In genomic region chr17:59803377-59803757, GRCh38 we compare ENCODE assay signal across 16 cellular contexts.
DNase-seq lines count a peak whose midpoint lies in the region; ATAC-seq and TF ChIP-seq lines count a peak whose summit lies in the region.
"Had no signal": no experiment of that assay in that cellular context is flagged by ENCODE, and none has a peak within 500 bp of the region (broad histone marks: within the 10 kb centered on the region; RNA-seq: fewer than 3 reads in every experiment).

No MANE protein-coding gene starts in this region.

- intact Hi-C loops in vagina (cut with DNase I) = no loop called here

- no peak overlapping the region for H3K4me3 Mint-ChIP-seq in GM23338
- no peak overlapping the region for H3K4me3 Mint-ChIP-seq in activated naive CD8-positive, alpha-beta T cell treated with anti-CD3 and anti-CD28 coated beads, Interleukin-2, amount 50 U/mL, for 24 hours
- H3K4me3 Mint-ChIP-seq: activated CD4-positive, alpha-beta T cell treated with anti-CD3 and anti-CD28 coated beads, Interleukin-2, amount 10 ng/mL, durations not matched to agents 24 days and 14 days; brain had no signal

- H3K79me1 ChIP-seq in mesenchymal stem cell (replicated peaks; ENCODE audit: low read length, poor library complexity, severe bottlenecking) = peaks cover 3% of the 10 kb centered on the region

- H3K36me3 Mint-ChIP-seq in GM23338 (ENCODE audit: low read depth) = no peaks in the 10 kb centered on the region
- H3K36me3 Mint-ChIP-seq in activated naive CD8-positive, alpha-beta T cell treated with anti-CD3 and anti-CD28 coated beads, Interleukin-2, amount 50 U/mL, for 24 hours (ENCODE audit: low read depth) = peaks cover 9% of the 10 kb centered on the region

- H3K9me3 ChIP-seq in mesenchymal stem cell (ENCODE audit: control insufficient read depth, low read length) (no peaks in the 10 kb centered on the region), vagina (no peaks in the 10 kb centered on the region)
- H3K9me3 ChIP-seq: upper lobe of left lung had no signal

- H3K27ac Mint-ChIP-seq in GM23338 = peak overlapping the region; percentile 36; the same call in 1 of the 2 replicates
- peak overlapping the region; percentile 44 for H3K27ac Mint-ChIP-seq in activated naive CD8-positive, alpha-beta T cell treated with anti-CD3 and anti-CD28 coated beads, Interleukin-2, amount 50 U/mL, for 24 hours
- H3K27ac Mint-ChIP-seq: activated CD4-positive, alpha-beta T cell treated with anti-CD3 and anti-CD28 coated beads, Interleukin-2, amount 10 ng/mL, durations not matched to agents 24 days and 14 days had no signal

- TF ChIP-seq CTCF in GM23338 (conservative IDR thresholded peaks at IDR 0.05; ENCODE audit: low read depth in 2 of 2) (no peak), vagina (IDR thresholded peaks at IDR 0.05) (no peak), GM10248 (IDR thresholded peaks at IDR 0.05; ENCODE audit: control extremely low read depth, extremely low read depth, low read depth, missing control alignments) (no peak)

- no peak overlapping the region for H2BK15ac ChIP-seq in mesenchymal stem cell (ENCODE audit: low read depth, poor library complexity, severe bottlenecking)

- H3K14ac ChIP-seq in mesenchymal stem cell (ENCODE audit: low read length in 2 of 2) = no peak overlapping the region

- H4K20me1 ChIP-seq in GM23338 (replicated peaks; ENCODE audit: insufficient read depth) = no peaks in the 10 kb centered on the region

- no peak overlapping the region for H2AK5ac ChIP-seq in mesenchymal stem cell (ENCODE audit: low read length, severe bottlenecking)

- H3K36me3 ChIP-seq in ACC112 (ENCODE audit: insufficient read depth, low read length) = no peaks in the 10 kb centered on the region
- H3K36me3 ChIP-seq in GM23338 (ENCODE audit: insufficient read depth) = no peaks in the 10 kb centered on the region
- no peaks in the 10 kb centered on the region for H3K36me3 ChIP-seq in mesenchymal stem cell (ENCODE audit: control insufficient read depth in 1 of 2, insufficient read depth in 2 of 2, low read depth in 1 of 2, low read length in 2 of 2)
- no peaks in the 10 kb centered on the region for H3K36me3 ChIP-seq in vagina
- H3K36me3 ChIP-seq: upper lobe of left lung had no signal

- TF ChIP-seq POLR2A in vagina (IDR thresholded peaks at IDR 0.05) = no peak

- no peak overlapping the region for H2BK5ac ChIP-seq in mesenchymal stem cell (ENCODE audit: low read depth, low read length, poor library complexity, severe bottlenecking)

- H4K91ac ChIP-seq in mesenchymal stem cell (ENCODE audit: low read length) = no peak overlapping the region

- 100% methylated on average over 2 of the region's 2 CpGs for WGBS in mesenchymal stem cell

- no peak overlapping the region for H2BK12ac ChIP-seq in mesenchymal stem cell (ENCODE audit: low read length in 2 of 2)

- H3K9me2 ChIP-seq in GM23338 (ENCODE audit: insufficient read depth) = no peaks in the 10 kb centered on the region

- H3K23ac ChIP-seq in mesenchymal stem cell (ENCODE audit: low read length in 2 of 2) = no peak overlapping the region

- no peak overlapping the region for H2BK120ac ChIP-seq in mesenchymal stem cell (ENCODE audit: low read depth, low read length)

- no peaks in the 10 kb centered on the region for H3K79me2 ChIP-seq in ACC112 (ENCODE audit: control insufficient read depth, insufficient read depth, low read length, unreplicated experiment)
- no peaks in the 10 kb centered on the region for H3K79me2 ChIP-seq in GM23338 (replicated peaks; ENCODE audit: insufficient read depth)

- CTCF ChIA-PET in GM10248 (lab: Yijun Ruan, JAX) = interaction anchor here (1.3 kb wide), 1 partner anchor 51 kb away, joined by 3 read pairs; no protein-coding TSS in a partner anchor

- no peak overlapping the region for H3K4ac ChIP-seq in mesenchymal stem cell (ENCODE audit: low read depth in 1 of 2, low read length in 2 of 2)

- no peaks in the 10 kb centered on the region for H3K4me1 Mint-ChIP-seq in GM23338
- peaks cover 25% of the 10 kb centered on the region for H3K4me1 Mint-ChIP-seq in activated naive CD8-positive, alpha-beta T cell treated with anti-CD3 and anti-CD28 coated beads, Interleukin-2, amount 50 U/mL, for 24 hours
- H3K4me1 Mint-ChIP-seq: brain had no signal

- H4K8ac ChIP-seq in mesenchymal stem cell (ENCODE audit: low read length) = no peak overlapping the region

- H3K27ac ChIP-seq in ACC112 (ENCODE audit: low read depth, low read length) (peak overlapping the region; percentile 50), GM23338 (ENCODE audit: low read depth) (no peak overlapping the region), mesenchymal stem cell (ENCODE audit: low read length, poor library complexity, severe bottlenecking) (no peak overlapping the region), vagina (no peak overlapping the region)

- POLR2A ChIA-PET in GM10248 (lab: Yijun Ruan, JAX) = no interaction called here

- no peak for ATAC-seq in GM23338
- ATAC-seq in activated naive CD8-positive, alpha-beta T cell treated with anti-CD3 and anti-CD28 coated beads, Interleukin-2, amount 50 U/mL, for 24 hours = no peak

- H2AFZ ChIP-seq in ACC112 (ENCODE audit: low read length, unreplicated experiment) (no peak overlapping the region), GM23338 (no peak overlapping the region), mesenchymal stem cell (ENCODE audit: low read depth, low read length) (no peak overlapping the region)

- no peaks in the 10 kb centered on the region for H3K27me3 ChIP-seq in ACC112 (ENCODE audit: insufficient read depth, low read length)
- no peaks in the 10 kb centered on the region for H3K27me3 ChIP-seq in GM23338 (ENCODE audit: insufficient read depth)
- H3K27me3 ChIP-seq in mesenchymal stem cell (ENCODE audit: control insufficient read depth in 1 of 2, insufficient read depth in 1 of 2, low read length in 2 of 2) = no peaks in the 10 kb centered on the region
- no peaks in the 10 kb centered on the region for H3K27me3 ChIP-seq in vagina
- H3K27me3 ChIP-seq: upper lobe of left lung had no signal

- H3K18ac ChIP-seq in mesenchymal stem cell (ENCODE audit: low read depth in 1 of 2, low read length in 2 of 2) = no peak overlapping the region

- no peaks in the 10 kb centered on the region for H3F3A ChIP-seq in GM23338 (replicated peaks; ENCODE audit: low read depth)

- H3K4me1 ChIP-seq in ACC112 (ENCODE audit: control insufficient read depth, insufficient read depth, low read length, unreplicated experiment) (peaks cover 25% of the 10 kb centered on the region), GM23338 (ENCODE audit: insufficient read depth) (no peaks in the 10 kb centered on the region), mesenchymal stem cell (ENCODE audit: control insufficient read depth, insufficient read depth, low read depth, low read length) (no peaks in the 10 kb centered on the region), vagina (peaks cover 8% of the 10 kb centered on the region)

- no peaks in the 10 kb centered on the region for H3K9me3 Mint-ChIP-seq in GM23338
- no peaks in the 10 kb centered on the region for H3K9me3 Mint-ChIP-seq in activated naive CD8-positive, alpha-beta T cell treated with anti-CD3 and anti-CD28 coated beads, Interleukin-2, amount 50 U/mL, for 24 hours
- H3K9me3 Mint-ChIP-seq: activated CD4-positive, alpha-beta T cell treated with anti-CD3 and anti-CD28 coated beads, Interleukin-2, amount 10 ng/mL, durations not matched to agents 24 days and 14 days; brain had no signal

- no peak overlapping the region for H3K4me2 ChIP-seq in GM23338
- no peak overlapping the region for H3K4me2 ChIP-seq in mesenchymal stem cell (ENCODE audit: low read length, poor library complexity, severe bottlenecking)

- H3K27me3 Mint-ChIP-seq in GM23338 (ENCODE audit: insufficient read depth, low read depth, poor library complexity) = peaks cover 2% of the 10 kb centered on the region
- no peaks in the 10 kb centered on the region for H3K27me3 Mint-ChIP-seq in activated naive CD8-positive, alpha-beta T cell treated with anti-CD3 and anti-CD28 coated beads, Interleukin-2, amount 50 U/mL, for 24 hours
- H3K27me3 Mint-ChIP-seq: activated CD4-positive, alpha-beta T cell treated with anti-CD3 and anti-CD28 coated beads, Interleukin-2, amount 10 ng/mL, durations not matched to agents 24 days and 14 days; brain had no signal

- H3K4me3 ChIP-seq in ACC112 (ENCODE audit: low read depth, low read length) (peak overlapping the region; percentile 5; the same call in 1 of the 2 replicates), GM23338 (no peak overlapping the region), mesenchymal stem cell (ENCODE audit: insufficient read depth in 1 of 2, low read depth in 1 of 2, low read length in 2 of 2) (no peak overlapping the region), vagina (no peak overlapping the region)
- H3K4me3 ChIP-seq: upper lobe of left lung had no signal

- DNase-seq in GM23338 (ENCODE audit: low spot score) = no peak
- DNase-seq in activated naive CD8-positive, alpha-beta T cell treated with anti-CD3 and anti-CD28 coated beads, Interleukin-2, amount 50 U/mL, for 24 hours = no peak
- no peak for DNase-seq in mesenchymal stem cell
- DNase-seq in D341Med (ENCODE audit: low spot score) = no peak
- DNase-seq in vagina (ENCODE audit: extremely low spot score in 2 of 2) = no peak
- no peak for DNase-seq in GM10248 (ENCODE audit: extremely low spot score)
- DNase-seq in epidermal melanocyte (ENCODE audit: insufficient read length, low spot score) = no peak
- DNase-seq: effector CD4-positive, alpha-beta T cell; midbrain; NCI-H1105 treated with DMSO at 0.1 percent for 48 hours; NCI-H2227 treated with DMSO at 0.1 percent for 48 hours; T-helper 9 cell; upper lobe of left lung had no signal

- peak overlapping the region; percentile 12 for H3K9ac ChIP-seq in mesenchymal stem cell (ENCODE audit: low read length)

TF ChIP-seq in GM23338, 12 proteins besides CTCF, POLR2A, EP300 and RAD21 (continues in another document):
- TF ChIP-seq EZH2 (IDR thresholded peaks at IDR 0.05; ENCODE audit: low read depth, unreplicated experiment) (no peak), POLR2AphosphoS5 (IDR thresholded peaks at IDR 0.05; ENCODE audit: low read depth) (no peak), EZH2phosphoT487 (IDR thresholded peaks at IDR 0.05; ENCODE audit: unreplicated experiment) (no peak), ETS1 (IDR thresholded peaks at IDR 0.05) (no peak), CREB1 (CRISPR knock-in tag; IDR thresholded peaks at IDR 0.05; ENCODE audit: low read depth) (no peak), NANOG (IDR thresholded peaks at IDR 0.05; ENCODE audit: borderline replicate concordance) (no peak), STAT1 (IDR thresholded peaks at IDR 0.05; ENCODE audit: unreplicated experiment) (no peak), ZNF114 (CRISPR knock-in tag; IDR thresholded peaks at IDR 0.05) (no peak)
